ENCODE assay signal across 20 cellular contexts in the genomic region with DNA sequence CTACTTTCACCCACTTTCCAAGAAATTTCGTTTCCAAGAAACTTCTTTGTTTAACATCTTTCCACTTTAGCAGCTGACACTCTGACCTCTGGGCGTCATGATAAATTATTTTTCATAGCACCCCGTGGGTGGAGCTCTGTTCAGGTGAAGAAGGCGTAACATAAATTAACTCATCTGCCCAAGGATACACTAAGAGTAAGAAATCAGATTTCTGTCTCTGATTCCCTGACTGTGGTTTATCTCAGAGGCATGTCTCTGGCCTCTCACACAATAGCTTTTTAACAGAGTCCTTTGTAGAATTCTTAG.
DNase-seq lines count a peak whose midpoint lies in the region; ATAC-seq and TF ChIP-seq lines count a peak whose summit lies in the region.
"Had no signal": no experiment of that assay in that cellular context is flagged by ENCODE, and none has a peak within 500 bp of the region (broad histone marks: within the 10 kb centered on the region; RNA-seq: fewer than 3 reads in every experiment).

No MANE protein-coding gene starts in this region.

- peaks cover 92% of the 10 kb centered on the region for H3K36me3 ChIP-seq in CD4-positive, CD25-positive, alpha-beta regulatory T cell (ENCODE audit: control insufficient read depth, insufficient read depth, low read length)
- no peaks in the 10 kb centered on the region for H3K36me3 ChIP-seq in PC-3 (ENCODE audit: low read depth, low read length)
- H3K36me3 ChIP-seq: MG63, right atrium auricular region had no signal

- intact Hi-C loops in activated CD4-positive, alpha-beta memory T cell treated with anti-CD3 and anti-CD28 coated beads for 36 hours (cut with micrococcal nuclease) = loop anchor here (2.0 kb wide), 1 partner anchor 17 kb away; no protein-coding TSS in a partner anchor
- intact Hi-C loops in PC-3 (cut with micrococcal nuclease) = loop anchor here (2.0 to 5.0 kb wide), 2 partner anchors 36 to 61 kb away; no protein-coding TSS in a partner anchor

- H4K20me1 ChIP-seq in PC-3 (ENCODE audit: low read length) = no peaks in the 10 kb centered on the region

- H3K4me1 ChIP-seq in CD4-positive, CD25-positive, alpha-beta regulatory T cell (ENCODE audit: control insufficient read depth, insufficient read depth, low read length, poor library complexity, severe bottlenecking) = peaks cover 7% of the 10 kb centered on the region
- peaks cover 42% of the 10 kb centered on the region for H3K4me1 ChIP-seq in PC-3 (ENCODE audit: insufficient read depth, low read length)
- H3K4me1 ChIP-seq: right atrium auricular region had no signal

- POLR2A ChIA-PET in activated CD4-positive, alpha-beta memory T cell treated with anti-CD3 and anti-CD28 coated beads for 36 hours (lab: Charles Lee) = interaction anchor here (1.0 kb wide), 2 partner anchors 39 to 49 kb away, joined by 3 read pairs; no protein-coding TSS in a partner anchor
- POLR2A ChIA-PET in activated CD4-positive, alpha-beta memory T cell treated with anti-CD3 and anti-CD28 coated beads, Interleukin-2, amount 10 ng/mL, durations not matched to agents 7 days and 5 days (lab: Charles Lee) = interaction anchor here (0.8 to 1.0 kb wide), 3 partner anchors 19 to 78 kb away, joined by 3 to 4 read pairs (median 3); no protein-coding TSS in a partner anchor
- POLR2A ChIA-PET in PC-3 (lab: Charles Lee; ENCODE audit: unreplicated experiment) = interaction anchor here (0.6 kb wide), 1 partner anchor 58 kb away, joined by 3 read pairs; no protein-coding TSS in a partner anchor

- H3K9me3 ChIP-seq in CD4-positive, CD25-positive, alpha-beta regulatory T cell (ENCODE audit: control insufficient read depth in 2 of 2, low read length in 2 of 2) = no peaks in the 10 kb centered on the region
- no peaks in the 10 kb centered on the region for H3K9me3 ChIP-seq in PC-3 (ENCODE audit: low read length)
- H3K9me3 ChIP-seq: heart left ventricle, MG63, right atrium auricular region had no signal

- H3F3A ChIP-seq in PC-3 (ENCODE audit: low read length, unreplicated experiment) = peaks cover 13% of the 10 kb centered on the region

- no peak overlapping the region for H3K27ac ChIP-seq in CD4-positive, CD25-positive, alpha-beta regulatory T cell (ENCODE audit: insufficient read depth, low read length, poor library complexity, severe bottlenecking)
- peak overlapping the region; percentile 94 for H3K27ac ChIP-seq in PC-3 (ENCODE audit: low read length)
- H3K27ac ChIP-seq: heart left ventricle, right atrium auricular region, RWPE1 had no signal

- H3K4me2 ChIP-seq in PC-3 (ENCODE audit: low read length) = peak overlapping the region; percentile 61

- no peak overlapping the region for H3K4me3 Mint-ChIP-seq in activated CD4-positive, alpha-beta memory T cell treated with anti-CD3 and anti-CD28 coated beads for 36 hours
- H3K4me3 Mint-ChIP-seq in activated CD4-positive, alpha-beta memory T cell treated with anti-CD3 and anti-CD28 coated beads, Interleukin-2, amount 10 ng/mL, durations not matched to agents 7 days and 5 days = no peak overlapping the region
- H3K4me3 Mint-ChIP-seq in CD4-positive, CD25-positive, alpha-beta regulatory T cell = no peak overlapping the region
- no peak overlapping the region for H3K4me3 Mint-ChIP-seq in effector memory CD8-positive, alpha-beta T cell
- H3K4me3 Mint-ChIP-seq: CD8-positive, alpha-beta memory T cell; immature natural killer cell had no signal

- no peak overlapping the region for H3K4me3 ChIP-seq in CD4-positive, CD25-positive, alpha-beta regulatory T cell (ENCODE audit: low read depth, low read length)
- 0 out of 2 replicates have a peak overlapping the region, but pooled peaks have one; percentile 11 for H3K4me3 ChIP-seq in PC-3 (ENCODE audit: low read length)
- H3K4me3 ChIP-seq: heart left ventricle, MG63, right atrium auricular region had no signal

- TF ChIP-seq CTCF in PC-3 (conservative IDR thresholded peaks at IDR 0.05; ENCODE audit: low read depth, low read length) = no peak

- no peaks in the 10 kb centered on the region for H3K79me2 ChIP-seq in PC-3 (ENCODE audit: low read length)

- peak; percentile 49 for DNase-seq in activated CD4-positive, alpha-beta memory T cell treated with anti-CD3 and anti-CD28 coated beads for 36 hours
- DNase-seq in activated CD4-positive, alpha-beta memory T cell treated with anti-CD3 and anti-CD28 coated beads, Interleukin-2, amount 10 ng/mL, durations not matched to agents 7 days and 5 days = no peak
- peak in 1 of 3 donors; percentile 44 for DNase-seq in CD4-positive, CD25-positive, alpha-beta regulatory T cell
- no peak for DNase-seq in PC-3
- DNase-seq in effector memory CD8-positive, alpha-beta T cell = no peak
- no peak for DNase-seq in DMS53 (lab: John Stamatoyannopoulos, UW)
- no peak for DNase-seq in NCI-H146 treated with DMSO at 0.1 percent for 48 hours (lab: John Stamatoyannopoulos, UW; ENCODE audit: unreplicated experiment)
- DNase-seq: activated CD8-positive, alpha-beta memory T cell treated with anti-CD3 and anti-CD28 coated beads, Interleukin-2, amount 50 U/mL, for 48 hours; CD8-positive, alpha-beta memory T cell; DND-41; effector memory CD4-positive, alpha-beta T cell; heart left ventricle; immature natural killer cell; MG63; NCI-H1694; NCI-H446; nucleus accumbens had no signal

- H3K4me1 Mint-ChIP-seq in activated CD4-positive, alpha-beta memory T cell treated with anti-CD3 and anti-CD28 coated beads for 36 hours (ENCODE audit: low read depth) = peaks cover 39% of the 10 kb centered on the region
- peaks cover 19% of the 10 kb centered on the region for H3K4me1 Mint-ChIP-seq in activated CD4-positive, alpha-beta memory T cell treated with anti-CD3 and anti-CD28 coated beads, Interleukin-2, amount 10 ng/mL, durations not matched to agents 7 days and 5 days
- peaks cover 13 to 28% (median 22%) of the 10 kb centered on the region in 4 donors for H3K4me1 Mint-ChIP-seq in CD4-positive, CD25-positive, alpha-beta regulatory T cell
- peaks cover 0 to 27% of the 10 kb centered on the region in 2 donors for H3K4me1 Mint-ChIP-seq in effector memory CD8-positive, alpha-beta T cell (ENCODE audit: low read depth in 2 of 2)

- ATAC-seq in CD4-positive, CD25-positive, alpha-beta regulatory T cell (ENCODE audit: low read depth in 2 of 2) = peak; percentile 24 to 55
- ATAC-seq in PC-3 (no peak), HG02678 (IDR thresholded peaks at IDR 0.05; ENCODE audit: unreplicated experiment) (no peak)
- no peak for ATAC-seq in effector memory CD8-positive, alpha-beta T cell (replicated peaks)
- ATAC-seq: heart left ventricle had no signal

- no TSS peak for BruUV-seq in PC-3 (replicated peaks; lab: Mats Ljungman, UMichigan)

- H3K9me3 Mint-ChIP-seq in activated CD4-positive, alpha-beta memory T cell treated with anti-CD3 and anti-CD28 coated beads for 36 hours = no peaks in the 10 kb centered on the region
- no peaks in the 10 kb centered on the region for H3K9me3 Mint-ChIP-seq in activated CD4-positive, alpha-beta memory T cell treated with anti-CD3 and anti-CD28 coated beads, Interleukin-2, amount 10 ng/mL, durations not matched to agents 7 days and 5 days
- H3K9me3 Mint-ChIP-seq in CD4-positive, CD25-positive, alpha-beta regulatory T cell = no peaks in the 10 kb centered on the region
- H3K9me3 Mint-ChIP-seq in effector memory CD8-positive, alpha-beta T cell = no peaks in the 10 kb centered on the region
- H3K9me3 Mint-ChIP-seq: CD8-positive, alpha-beta memory T cell; immature natural killer cell had no signal

- no peaks in the 10 kb centered on the region for H3K27me3 Mint-ChIP-seq in activated CD4-positive, alpha-beta memory T cell treated with anti-CD3 and anti-CD28 coated beads for 36 hours
- no peaks in the 10 kb centered on the region for H3K27me3 Mint-ChIP-seq in activated CD4-positive, alpha-beta memory T cell treated with anti-CD3 and anti-CD28 coated beads, Interleukin-2, amount 10 ng/mL, durations not matched to agents 7 days and 5 days
- no peaks in the 10 kb centered on the region for H3K27me3 Mint-ChIP-seq in CD4-positive, CD25-positive, alpha-beta regulatory T cell
- H3K27me3 Mint-ChIP-seq in effector memory CD8-positive, alpha-beta T cell = no peaks in the 10 kb centered on the region
- H3K27me3 Mint-ChIP-seq: CD8-positive, alpha-beta memory T cell had no signal

- H2AFZ ChIP-seq in PC-3 (ENCODE audit: low read length) = 0 out of 2 replicates have a peak overlapping the region, but pooled peaks have one; percentile 7

- H3K27ac Mint-ChIP-seq in activated CD4-positive, alpha-beta memory T cell treated with anti-CD3 and anti-CD28 coated beads for 36 hours = peak overlapping the region; percentile 63
- no peak overlapping the region for H3K27ac Mint-ChIP-seq in activated CD4-positive, alpha-beta memory T cell treated with anti-CD3 and anti-CD28 coated beads, Interleukin-2, amount 10 ng/mL, durations not matched to agents 7 days and 5 days
- peak overlapping the region; percentile 2 to 94 (median 45) for H3K27ac Mint-ChIP-seq in CD4-positive, CD25-positive, alpha-beta regulatory T cell
- H3K27ac Mint-ChIP-seq in effector memory CD8-positive, alpha-beta T cell = peak overlapping the region; percentile 10 to 89

- H3K9me2 ChIP-seq in PC-3 (replicated peaks; ENCODE audit: low read length) = no peaks in the 10 kb centered on the region

- CTCF ChIA-PET in activated CD4-positive, alpha-beta memory T cell treated with anti-CD3 and anti-CD28 coated beads for 36 hours (lab: Charles Lee) = interaction anchor here (0.6 to 1.9 kb wide), 8 partner anchors 9 to 343 kb away, joined by 3 to 18 read pairs (median 4); no protein-coding TSS in a partner anchor
- CTCF ChIA-PET in activated CD4-positive, alpha-beta memory T cell treated with anti-CD3 and anti-CD28 coated beads, Interleukin-2, amount 10 ng/mL, durations not matched to agents 7 days and 5 days (lab: Charles Lee) = interaction anchor here (0.9 kb wide), 1 partner anchor 79 kb away, joined by 4 read pairs; no protein-coding TSS in a partner anchor
- CTCF ChIA-PET in PC-3 (lab: Charles Lee) = no interaction called here

- H3K9ac ChIP-seq in PC-3 (ENCODE audit: low read length) = peak overlapping the region; percentile 75

- no peaks in the 10 kb centered on the region for H3K27me3 ChIP-seq in CD4-positive, CD25-positive, alpha-beta regulatory T cell (ENCODE audit: control insufficient read depth, insufficient read depth, low read length)
- no peaks in the 10 kb centered on the region for H3K27me3 ChIP-seq in PC-3 (ENCODE audit: low read length)
- H3K27me3 ChIP-seq: heart left ventricle, MG63, right atrium auricular region had no signal

- H3K36me3 Mint-ChIP-seq in activated CD4-positive, alpha-beta memory T cell treated with anti-CD3 and anti-CD28 coated beads for 36 hours = peaks cover 16% of the 10 kb centered on the region
- peaks cover 58% of the 10 kb centered on the region for H3K36me3 Mint-ChIP-seq in activated CD4-positive, alpha-beta memory T cell treated with anti-CD3 and anti-CD28 coated beads, Interleukin-2, amount 10 ng/mL, durations not matched to agents 7 days and 5 days (ENCODE audit: low read depth)
- peaks cover 45% of the 10 kb centered on the region for H3K36me3 Mint-ChIP-seq in CD4-positive, CD25-positive, alpha-beta regulatory T cell
- H3K36me3 Mint-ChIP-seq in effector memory CD8-positive, alpha-beta T cell (ENCODE audit: insufficient read depth) = peaks cover 57% of the 10 kb centered on the region

Comparison
In these comparisons a context has a peak if more than half of its experiments do, and no peak if none do; other contexts are left out.
1. ATAC-seq: peak in CD4-positive, CD25-positive, alpha-beta regulatory T cell (2 of 2); none in PC-3 (single experiment), effector memory CD8-positive, alpha-beta T cell (single experiment) and HG02678 (single experiment).